In the genomic region with DNA sequence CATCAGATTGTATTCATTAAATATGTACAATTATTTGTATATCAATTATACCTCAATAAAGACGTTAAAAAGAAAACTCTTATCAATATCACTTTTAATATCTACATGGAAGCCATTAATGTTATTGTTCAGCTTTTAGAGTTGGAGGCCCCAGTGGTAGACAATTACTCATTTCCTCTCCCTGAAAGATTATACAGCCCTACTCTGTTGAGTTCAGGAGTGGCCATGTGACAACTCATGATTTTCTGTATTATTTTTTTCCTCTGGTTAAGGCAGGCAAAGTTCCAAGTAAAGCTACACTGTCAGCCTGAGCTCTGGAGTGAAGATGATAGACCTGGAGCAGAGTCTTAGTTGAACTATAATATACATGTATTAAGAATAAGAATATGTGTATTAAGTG, we compare ENCODE assay signal across 25 cellular contexts.
DNase-seq lines count a peak whose midpoint lies in the region; ATAC-seq lines count a peak whose summit lies in the region.
"Had no signal": no experiment of that assay in that cellular context is flagged by ENCODE, and none has a peak within 500 bp of the region (broad histone marks: within the 10 kb centered on the region; RNA-seq: fewer than 3 reads in every experiment).

No MANE protein-coding gene starts in this region.

- ATAC-seq in GM18858 (IDR thresholded peaks at IDR 0.05; ENCODE audit: unreplicated experiment): no peak
- ATAC-seq in GM19351 (IDR thresholded peaks at IDR 0.05; ENCODE audit: unreplicated experiment): no peak
- ATAC-seq: activated CD8-positive, alpha-beta memory T cell treated with anti-CD3 and anti-CD28 coated beads, Interleukin-2, amount 10 ng/mL, durations not matched to agents 7 days and 5 days had no signal

- DNase-seq in EH (ENCODE audit: low read depth): peak; percentile 65
- DNase-seq in NCI-H226: peak; percentile 32
- peak; percentile 66 for DNase-seq in dermis blood vessel endothelial cell
- DNase-seq in myocyte (ENCODE audit: low read depth): peak; percentile 35
- no peak for DNase-seq in HCEC 1CT
- DNase-seq: activated CD4-positive, alpha-beta T cell treated with anti-CD3 and anti-CD28 coated beads for 1 hour; activated CD8-positive, alpha-beta memory T cell treated with anti-CD3 and anti-CD28 coated beads, Interleukin-2, amount 10 ng/mL, durations not matched to agents 7 days and 5 days; caudate nucleus; CD8-positive, alpha-beta memory T cell; DMS79 treated with DMSO at 0.1 percent for 48 hours; effector CD4-positive, alpha-beta T cell; head of caudate nucleus; Karpas-422; left ventricle myocardium inferior; NCI-H1105; NCI-H2029 treated with DMSO at 0.1 percent for 48 hours; NCI-H446; nephron progenitor cell; NK-92 treated with Interleukin-12 subunit alpha and Interleukin-12 subunit beta, amount 100 ng/mL, for 24 hours; posterior cingulate gyrus; RPMI8226; stimulated activated naive CD4-positive, alpha-beta T cell treated with Interleukin-2 at 50 U/mL for 16 hours; thyroid gland had no signal
